Comparison of ENCODE assay signal across 6 cellular contexts in the genomic region with DNA sequence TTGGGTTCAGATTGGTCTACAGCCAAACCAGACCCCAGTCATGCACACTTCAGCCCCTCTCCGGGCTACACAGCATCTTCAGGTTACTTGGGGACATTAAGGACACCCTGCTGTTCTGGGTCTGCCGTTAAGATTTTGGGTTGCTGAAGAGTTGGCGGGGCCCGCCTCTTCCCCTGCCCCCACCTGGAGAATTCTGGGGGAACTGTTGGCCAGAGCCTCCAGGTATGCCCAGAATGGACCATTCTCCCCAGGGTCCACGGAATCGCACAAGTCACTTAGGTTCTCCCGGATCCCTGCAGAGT. TPM values are rescaled to one million over a fixed set of nuclear protein-coding genes. Genes with fewer than 3 reads are reported as not detected.
A peak's percentile ranks its signal among the peaks of the same experiment; 100 is the strongest.
DNase-seq lines count a peak whose midpoint lies in the region; TF ChIP-seq lines count a peak whose summit lies in the region.

No MANE protein-coding gene starts in this region.

- intact Hi-C loops in activated CD4-positive, alpha-beta memory T cell treated with anti-CD3 and anti-CD28 coated beads for 36 hours (cut with micrococcal nuclease) = no loop called here
- intact Hi-C loops in stomach (cut with DNase I; ENCODE audit: low total_unique reads) = loop anchor here (10.0 kb wide), 1 partner anchor 69 kb away; no protein-coding TSS in a partner anchor

- peaks cover 3% of the 10 kb centered on the region for H3K36me3 Mint-ChIP-seq in activated CD4-positive, alpha-beta memory T cell treated with anti-CD3 and anti-CD28 coated beads for 36 hours
- H3K36me3 Mint-ChIP-seq in activated CD4-positive, alpha-beta memory T cell treated with anti-CD3 and anti-CD28 coated beads, Interleukin-2, amount 10 ng/mL, durations not matched to agents 7 days and 5 days (ENCODE audit: low read depth) = no peaks in the 10 kb centered on the region

- no peaks in the 10 kb centered on the region for H3K9me3 Mint-ChIP-seq in activated CD4-positive, alpha-beta memory T cell treated with anti-CD3 and anti-CD28 coated beads for 36 hours
- no peaks in the 10 kb centered on the region for H3K9me3 Mint-ChIP-seq in activated CD4-positive, alpha-beta memory T cell treated with anti-CD3 and anti-CD28 coated beads, Interleukin-2, amount 10 ng/mL, durations not matched to agents 7 days and 5 days

- peak overlapping the region; percentile 30 for H3K4me3 ChIP-seq in epithelial cell of esophagus (ENCODE audit: low read length)
- H3K4me3 ChIP-seq in stomach = peak overlapping the region; percentile 61 to 93 (median 70)

- no peak for TF ChIP-seq POLR2A in stomach (IDR thresholded peaks at IDR 0.05)

- TF ChIP-seq CTCF in epithelial cell of esophagus (IDR thresholded peaks at IDR 0.05; ENCODE audit: insufficient read depth, low read depth, low read length, missing control alignments) = no peak
- TF ChIP-seq CTCF in stomach (IDR thresholded peaks at IDR 0.05) = no peak

- no peaks in the 10 kb centered on the region for H3K9me3 ChIP-seq in stomach

- no peak for DNase-seq in activated CD4-positive, alpha-beta memory T cell treated with anti-CD3 and anti-CD28 coated beads for 36 hours
- DNase-seq in activated CD4-positive, alpha-beta memory T cell treated with anti-CD3 and anti-CD28 coated beads, Interleukin-2, amount 10 ng/mL, durations not matched to agents 7 days and 5 days = no peak
- DNase-seq in epithelial cell of esophagus (ENCODE audit: low read depth) (no peak), stomach (no peak), SW480 (ENCODE audit: low spot score) (no peak), hypothalamus (lab: John Stamatoyannopoulos, UW) (no peak)

- H3K4me1 Mint-ChIP-seq in activated CD4-positive, alpha-beta memory T cell treated with anti-CD3 and anti-CD28 coated beads for 36 hours (ENCODE audit: low read depth) = peaks cover 1% of the 10 kb centered on the region
- H3K4me1 Mint-ChIP-seq in activated CD4-positive, alpha-beta memory T cell treated with anti-CD3 and anti-CD28 coated beads, Interleukin-2, amount 10 ng/mL, durations not matched to agents 7 days and 5 days = peaks cover 3% of the 10 kb centered on the region

- peaks cover 14% of the 10 kb centered on the region for H3K27me3 Mint-ChIP-seq in activated CD4-positive, alpha-beta memory T cell treated with anti-CD3 and anti-CD28 coated beads for 36 hours
- H3K27me3 Mint-ChIP-seq in activated CD4-positive, alpha-beta memory T cell treated with anti-CD3 and anti-CD28 coated beads, Interleukin-2, amount 10 ng/mL, durations not matched to agents 7 days and 5 days = peaks cover 39% of the 10 kb centered on the region

- H3K4me1 ChIP-seq in stomach = peaks cover 10 to 31% (median 26%) of the 10 kb centered on the region in 4 donors

- H3K4me3 Mint-ChIP-seq in activated CD4-positive, alpha-beta memory T cell treated with anti-CD3 and anti-CD28 coated beads for 36 hours = peak overlapping the region; percentile 12
- no peak overlapping the region for H3K4me3 Mint-ChIP-seq in activated CD4-positive, alpha-beta memory T cell treated with anti-CD3 and anti-CD28 coated beads, Interleukin-2, amount 10 ng/mL, durations not matched to agents 7 days and 5 days

- POLR2A ChIA-PET in activated CD4-positive, alpha-beta memory T cell treated with anti-CD3 and anti-CD28 coated beads for 36 hours (lab: Charles Lee) = no interaction called here
- POLR2A ChIA-PET in activated CD4-positive, alpha-beta memory T cell treated with anti-CD3 and anti-CD28 coated beads, Interleukin-2, amount 10 ng/mL, durations not matched to agents 7 days and 5 days (lab: Charles Lee) = no interaction called here

- H3K36me3 ChIP-seq in stomach = peaks cover 0 to 45% (median 41%) of the 10 kb centered on the region in 4 donors

- no peak for TF ChIP-seq EP300 in stomach (IDR thresholded peaks at IDR 0.05)

- CTCF ChIA-PET in activated CD4-positive, alpha-beta memory T cell treated with anti-CD3 and anti-CD28 coated beads for 36 hours (lab: Charles Lee) = no interaction called here
- CTCF ChIA-PET in activated CD4-positive, alpha-beta memory T cell treated with anti-CD3 and anti-CD28 coated beads, Interleukin-2, amount 10 ng/mL, durations not matched to agents 7 days and 5 days (lab: Charles Lee) = no interaction called here

- H3K27ac Mint-ChIP-seq in activated CD4-positive, alpha-beta memory T cell treated with anti-CD3 and anti-CD28 coated beads for 36 hours = no peak overlapping the region
- no peak overlapping the region for H3K27ac Mint-ChIP-seq in activated CD4-positive, alpha-beta memory T cell treated with anti-CD3 and anti-CD28 coated beads, Interleukin-2, amount 10 ng/mL, durations not matched to agents 7 days and 5 days

- 20 to 28% (median 21%) methylated on average over 5 to 7 of the region's 7 CpGs for WGBS in stomach, 5 donors

- H3K27ac ChIP-seq in stomach = peak overlapping the region in 3 of 5 donors; percentile 65 to 74 (median 71)

- peaks cover 0 to 31% (median 5%) of the 10 kb centered on the region in 3 donors for H3K27me3 ChIP-seq in stomach

RNA-seq across cellular contexts. Expression of gene PTK7, which starts 0.4 kb away (rescaled TPM):
- total RNA-seq in activated CD4-positive, alpha-beta memory T cell treated with anti-CD3 and anti-CD28 coated beads for 36 hours = 1 to 10 TPM; 1.3 to 1.5 TPM
- under 1 TPM; 0.23 to 0.35 TPM for total RNA-seq in activated CD4-positive, alpha-beta memory T cell treated with anti-CD3 and anti-CD28 coated beads, Interleukin-2, amount 10 ng/mL, durations not matched to agents 7 days and 5 days
- 10 to 100 TPM in 4 of 5 donors, 1 to 10 TPM in 1; 8.2 to 64.9 (median 28.8) TPM for total RNA-seq in stomach
- polyA plus RNA-seq in stomach = 10 to 100 TPM in 2 of 3 donors, 1 to 10 TPM in 1; 4.0 to 31.1 (median 12.1) TPM

RNA-seq across cellular contexts. Expression of gene KLC4, which starts 16.3 kb away (rescaled TPM):
- total RNA-seq in activated CD4-positive, alpha-beta memory T cell treated with anti-CD3 and anti-CD28 coated beads for 36 hours = 10 to 100 TPM; 11.0 to 11.9 TPM
- total RNA-seq in activated CD4-positive, alpha-beta memory T cell treated with anti-CD3 and anti-CD28 coated beads, Interleukin-2, amount 10 ng/mL, durations not matched to agents 7 days and 5 days = 10 to 100 TPM; 19.3 to 20.3 TPM
- 100 to 1,000 TPM in 2 of 5 donors, 10 to 100 TPM in 3; 24.4 to 410 (median 61.1) TPM for total RNA-seq in stomach
- polyA plus RNA-seq in stomach = 10 to 100 TPM; 23.5 to 38.5 (median 31.1) TPM

RNA-seq across cellular contexts. Expression of gene MRPL2, which starts 16.5 kb away (rescaled TPM):
- 10 to 100 TPM; 91.0 to 95.4 TPM for total RNA-seq in activated CD4-positive, alpha-beta memory T cell treated with anti-CD3 and anti-CD28 coated beads for 36 hours
- 10 to 100 TPM; 46.8 to 57.8 TPM for total RNA-seq in activated CD4-positive, alpha-beta memory T cell treated with anti-CD3 and anti-CD28 coated beads, Interleukin-2, amount 10 ng/mL, durations not matched to agents 7 days and 5 days
- total RNA-seq in stomach = 10 to 100 TPM in 2 of 5 donors, 1 to 10 TPM in 3; 3.5 to 28.1 (median 8.8) TPM
- 10 to 100 TPM; 40.0 to 74.8 (median 49.8) TPM for polyA plus RNA-seq in stomach

RNA-seq across cellular contexts. Expression of gene CUL7, which starts 22.1 kb away (rescaled TPM):
- total RNA-seq in activated CD4-positive, alpha-beta memory T cell treated with anti-CD3 and anti-CD28 coated beads for 36 hours = 10 to 100 TPM; 23.2 to 23.8 TPM
- total RNA-seq in activated CD4-positive, alpha-beta memory T cell treated with anti-CD3 and anti-CD28 coated beads, Interleukin-2, amount 10 ng/mL, durations not matched to agents 7 days and 5 days = 10 to 100 TPM; 12.7 to 13.0 TPM
- total RNA-seq in stomach = 10 to 100 TPM in 4 of 5 donors, 1 to 10 TPM in 1; 9.9 to 26.1 (median 14.1) TPM
- 1 to 10 TPM; 4.4 to 5.9 (median 4.7) TPM for polyA plus RNA-seq in stomach

RNA-seq across cellular contexts. Expression of gene RRP36, which starts 54.3 kb away (rescaled TPM):
- total RNA-seq in activated CD4-positive, alpha-beta memory T cell treated with anti-CD3 and anti-CD28 coated beads for 36 hours = 10 to 100 TPM; 54.0 to 55.6 TPM
- total RNA-seq in activated CD4-positive, alpha-beta memory T cell treated with anti-CD3 and anti-CD28 coated beads, Interleukin-2, amount 10 ng/mL, durations not matched to agents 7 days and 5 days = 10 to 100 TPM; 59.2 to 60.4 TPM
- total RNA-seq in stomach = 10 to 100 TPM in 4 of 5 donors, 1 to 10 TPM in 1; 3.5 to 61.1 (median 37.1) TPM
- 10 to 100 TPM; 27.8 to 47.7 (median 39.6) TPM for polyA plus RNA-seq in stomach
